ENCODE assay signal across 1 cellular context in genomic region chr6:31815025-31815838, GRCh38.
TF ChIP-seq lines count a peak whose summit lies in the region.

Gene HSPA1A, plus strand, starts transcription at chr6:31815543. Its CDS starts 214 bp downstream, at chr6:31815757.
Gene HSPA1L, minus strand, starts transcription at chr6:31815283. Its CDS starts 3,311 bp downstream, at chr6:31811972.

TF ChIP-seq in HepG2, 621 proteins besides CTCF, POLR2A, EP300 and RAD21 (continued from another document and continues in another):
- TF ChIP-seq E2F1 (CRISPR knock-in tag; IDR thresholded peaks at IDR 0.05) (no peak; the same call in 1 of the 2 replicates), ARID2 (CRISPR knock-in tag; IDR thresholded peaks at IDR 0.05; ENCODE audit: borderline replicate concordance) (0 out of 2 replicates have a peak, but pooled peaks have one; percentile 37), FUBP1 (CRISPR knock-in tag; IDR thresholded peaks at IDR 0.05; ENCODE audit: borderline replicate concordance) (no peak), RELA (CRISPR knock-in tag; IDR thresholded peaks at IDR 0.05) (peak; percentile 52; the same call in 1 of the 2 replicates), ZSCAN31 (CRISPR knock-in tag; IDR thresholded peaks at IDR 0.05; ENCODE audit: low read depth) (peak; percentile 57; the same call in 1 of the 2 replicates), ZNF629 (CRISPR knock-in tag; conservative IDR thresholded peaks at IDR 0.05) (no peak), ISL2 (CRISPR knock-in tag; IDR thresholded peaks at IDR 0.05) (peak; percentile 19; the same call in 1 of the 2 replicates), ZNF687 (CRISPR knock-in tag; IDR thresholded peaks at IDR 0.05) (peak; percentile 67), THYN1 (CRISPR knock-in tag; IDR thresholded peaks at IDR 0.05; ENCODE audit: borderline replicate concordance, low read depth) (no peak), REST (IDR thresholded peaks at IDR 0.05; ENCODE audit: borderline replicate concordance in 1 of 2, low read depth in 1 of 2, low read length in 2 of 2) (0 out of 4 replicates have a peak, but pooled peaks of 1 of the 2 experiments have one; percentile 67), THAP7 (CRISPR knock-in tag; IDR thresholded peaks at IDR 0.05) (0 out of 2 replicates have a peak, but pooled peaks have one; percentile 44), ZNF484 (CRISPR knock-in tag; IDR thresholded peaks at IDR 0.05; ENCODE audit: borderline replicate concordance, low read depth) (no peak), TARDBP (CRISPR knock-in tag; IDR thresholded peaks at IDR 0.05) (peak; percentile 61; the same call in 1 of the 2 replicates), ZNF563 (CRISPR knock-in tag; IDR thresholded peaks at IDR 0.05) (peak; percentile 71; the same call in 1 of the 2 replicates), HNRNPL (IDR thresholded peaks at IDR 0.05; ENCODE audit: low read depth, low read length) (no peak), DPF2 (CRISPR knock-in tag; IDR thresholded peaks at IDR 0.05; ENCODE audit: borderline replicate concordance, low read depth) (no peak), GABPB1 (CRISPR knock-in tag; IDR thresholded peaks at IDR 0.05) (peak; percentile 79), NFYB (CRISPR knock-in tag; IDR thresholded peaks at IDR 0.05) (peak; percentile 84), ZNF296 (CRISPR knock-in tag; conservative IDR thresholded peaks at IDR 0.05) (no peak), ZNF280B (CRISPR knock-in tag; IDR thresholded peaks at IDR 0.05; ENCODE audit: borderline replicate concordance) (no peak), ZNF143 (CRISPR knock-in tag; IDR thresholded peaks at IDR 0.05) (no peak; the same call in 1 of the 2 replicates), NR0B2 (CRISPR knock-in tag; IDR thresholded peaks at IDR 0.05) (no peak), ZNF510 (CRISPR knock-in tag; IDR thresholded peaks at IDR 0.05; ENCODE audit: low read depth) (no peak), FIP1L1 (IDR thresholded peaks at IDR 0.05; ENCODE audit: borderline replicate concordance, insufficient read depth, low read depth, low read length) (no peak), NFE2 (CRISPR knock-in tag; IDR thresholded peaks at IDR 0.05) (no peak), JUNB (CRISPR knock-in tag; IDR thresholded peaks at IDR 0.05; ENCODE audit: borderline replicate concordance) (no peak), ZNF713 (CRISPR knock-in tag; IDR thresholded peaks at IDR 0.05) (no peak), CENPT (CRISPR knock-in tag; IDR thresholded peaks at IDR 0.05; ENCODE audit: low read depth) (0 out of 2 replicates have a peak, but pooled peaks have one; percentile 33), TSC22D2 (CRISPR knock-in tag; IDR thresholded peaks at IDR 0.05; ENCODE audit: borderline replicate concordance) (peak; percentile 40; the same call in 1 of the 2 replicates), ATF2 (CRISPR knock-in tag; IDR thresholded peaks at IDR 0.05) (no peak), DZIP1 (CRISPR knock-in tag; IDR thresholded peaks at IDR 0.05) (no peak), CBFB (CRISPR knock-in tag; IDR thresholded peaks at IDR 0.05) (no peak), MAZ (IDR thresholded peaks at IDR 0.05; ENCODE audit: borderline replicate concordance, low read depth, low read length) (peak; percentile 86; the same call in 1 of the 2 replicates), MAZ (CRISPR knock-in tag; IDR thresholded peaks at IDR 0.05; ENCODE audit: low read depth) (peak; percentile 40; the same call in 1 of the 2 replicates), MEF2D (CRISPR knock-in tag; IDR thresholded peaks at IDR 0.05) (no peak), ONECUT2 (CRISPR knock-in tag; IDR thresholded peaks at IDR 0.05) (no peak), BRF2 (CRISPR knock-in tag; IDR thresholded peaks at IDR 0.05) (no peak), ZNF792 (CRISPR knock-in tag; IDR thresholded peaks at IDR 0.05) (peak; percentile 25; the same call in 1 of the 2 replicates), RNF2 (conservative IDR thresholded peaks at IDR 0.05; ENCODE audit: low read depth) (no peak), CBX1 (IDR thresholded peaks at IDR 0.05; ENCODE audit: low read depth) (no peak), HDAC2 (CRISPR knock-in tag; IDR thresholded peaks at IDR 0.05) (no peak), SSRP1 (CRISPR knock-in tag; IDR thresholded peaks at IDR 0.05) (no peak), TOE1 (CRISPR knock-in tag; IDR thresholded peaks at IDR 0.05) (peak; percentile 72; the same call in 1 of the 2 replicates), SNRNP70 (IDR thresholded peaks at IDR 0.05; ENCODE audit: low read depth, low read length) (no peak)
